Comparison of ENCODE assay signal across 24 cellular contexts in the genomic region with DNA sequence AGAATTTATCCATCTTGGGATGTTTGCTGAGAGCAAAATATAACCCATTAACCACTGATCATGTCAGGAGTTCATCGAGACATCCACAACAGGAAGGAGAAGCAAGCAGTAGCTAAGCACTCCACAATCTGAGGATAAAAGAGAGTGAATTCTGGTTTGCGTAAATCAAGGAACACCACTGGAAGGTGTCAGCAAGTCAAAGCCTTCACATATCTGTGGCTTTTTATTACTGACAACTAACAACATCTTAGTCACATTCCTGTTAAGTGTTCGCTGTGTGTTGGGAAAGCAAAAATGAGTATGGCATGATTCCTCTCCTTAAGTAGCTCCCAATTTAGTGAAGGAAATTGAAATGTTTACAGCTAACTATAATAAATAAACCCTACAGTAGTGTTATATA.
"Had no signal": no experiment of that assay in that cellular context is flagged by ENCODE, and none has a peak within 500 bp of the region (broad histone marks: within the 10 kb centered on the region; RNA-seq: fewer than 3 reads in every experiment).

No MANE protein-coding gene starts in this region.

- ATAC-seq: activated CD4-positive, CD25-positive, alpha-beta regulatory T cell treated with anti-CD3 and anti-CD28 coated beads, Interleukin-2, amount 50 U/mL, for 24 hours; activated T-cell treated with anti-CD3 and anti-CD28 coated beads, Interleukin-2, amount 50 U/mL, for 72 hours had no signal

- H3K4me3 ChIP-seq: ascending aorta, SJCRH30 had no signal

- DNase-seq: activated CD4-positive, alpha-beta T cell treated with anti-CD3 and anti-CD28 coated beads for 48 hours; activated CD4-positive, alpha-beta T cell treated with anti-CD3 and anti-CD28 coated beads, Interleukin-2, amount 50 U/mL, for 48 hours; activated gamma-delta T cell treated with Interleukin-2 at 50 U/mL for 16 hours; activated naive CD4-positive, alpha-beta T cell treated with anti-CD3 and anti-CD28 coated beads, Interleukin-2, amount 10 ng/mL, durations not matched to agents 7 days and 5 days; activated naive CD8-positive, alpha-beta T cell treated with anti-CD3 and anti-CD28 coated beads, Interleukin-2, amount 10 ng/mL, durations not matched to agents 7 days and 5 days; activated T-cell treated with anti-CD3 and anti-CD28 coated beads, Interleukin-2, amount 50 U/mL, for 72 hours; amniotic stem cell; Kasumi-1; KBM-7; NCI-H1092; NCI-H1417; NCI-H1930; NCI-H2171 treated with DMSO at 0.1 percent for 48 hours; NCI-H226; NCI-H526; Right ventricle myocardium superior; SJCRH30; SK-N-SH; T-helper 1 cell had no signal

- H3K9me2 ChIP-seq: SK-N-SH had no signal

- H3K27ac Mint-ChIP-seq: activated naive CD4-positive, alpha-beta T cell treated with anti-CD3 and anti-CD28 coated beads, Interleukin-2, amount 10 ng/mL, durations not matched to agents 7 days and 5 days; activated naive CD8-positive, alpha-beta T cell treated with anti-CD3 and anti-CD28 coated beads, Interleukin-2, amount 10 ng/mL, durations not matched to agents 7 days and 5 days; activated T-cell treated with anti-CD3 and anti-CD28 coated beads, Interleukin-2, amount 50 U/mL, for 72 hours; activated T-helper 2 cell treated with anti-CD3 and anti-CD28 coated beads, Interferon-gamma antibody, Interleukin-2, Interleukin-4, amounts not matched to agents 10 μg/mL and 5 μg/mL and 100 μg/mL, durations not matched to agents 14 hours and 24 hours and 36 hours; brain had no signal

- H3K27ac ChIP-seq: ascending aorta, RWPE1, SJCRH30 had no signal

- H3K4me2 ChIP-seq: SK-N-SH had no signal

- H3K4me3 Mint-ChIP-seq: activated naive CD4-positive, alpha-beta T cell treated with anti-CD3 and anti-CD28 coated beads, Interleukin-2, amount 10 ng/mL, durations not matched to agents 7 days and 5 days; activated naive CD8-positive, alpha-beta T cell treated with anti-CD3 and anti-CD28 coated beads, Interleukin-2, amount 10 ng/mL, durations not matched to agents 7 days and 5 days; activated T-cell treated with anti-CD3 and anti-CD28 coated beads, Interleukin-2, amount 50 U/mL, for 72 hours; brain had no signal

- H3K9me3 Mint-ChIP-seq: activated naive CD4-positive, alpha-beta T cell treated with anti-CD3 and anti-CD28 coated beads, Interleukin-2, amount 10 ng/mL, durations not matched to agents 7 days and 5 days; activated naive CD8-positive, alpha-beta T cell treated with anti-CD3 and anti-CD28 coated beads, Interleukin-2, amount 10 ng/mL, durations not matched to agents 7 days and 5 days; activated T-cell treated with anti-CD3 and anti-CD28 coated beads, Interleukin-2, amount 50 U/mL, for 72 hours; activated T-helper 2 cell treated with anti-CD3 and anti-CD28 coated beads, Interferon-gamma antibody, Interleukin-2, Interleukin-4, amounts not matched to agents 10 μg/mL and 5 μg/mL and 100 μg/mL, durations not matched to agents 14 hours and 24 hours and 36 hours had no signal

- H3K4me1 ChIP-seq: ascending aorta, SJCRH30 had no signal

- H3K27me3 Mint-ChIP-seq: activated naive CD4-positive, alpha-beta T cell treated with anti-CD3 and anti-CD28 coated beads, Interleukin-2, amount 10 ng/mL, durations not matched to agents 7 days and 5 days; activated naive CD8-positive, alpha-beta T cell treated with anti-CD3 and anti-CD28 coated beads, Interleukin-2, amount 10 ng/mL, durations not matched to agents 7 days and 5 days; brain had no signal

- H3K27me3 ChIP-seq: ascending aorta, SJCRH30 had no signal

- H3K4me1 Mint-ChIP-seq: activated naive CD4-positive, alpha-beta T cell treated with anti-CD3 and anti-CD28 coated beads, Interleukin-2, amount 10 ng/mL, durations not matched to agents 7 days and 5 days; brain had no signal
